In the genomic region with DNA sequence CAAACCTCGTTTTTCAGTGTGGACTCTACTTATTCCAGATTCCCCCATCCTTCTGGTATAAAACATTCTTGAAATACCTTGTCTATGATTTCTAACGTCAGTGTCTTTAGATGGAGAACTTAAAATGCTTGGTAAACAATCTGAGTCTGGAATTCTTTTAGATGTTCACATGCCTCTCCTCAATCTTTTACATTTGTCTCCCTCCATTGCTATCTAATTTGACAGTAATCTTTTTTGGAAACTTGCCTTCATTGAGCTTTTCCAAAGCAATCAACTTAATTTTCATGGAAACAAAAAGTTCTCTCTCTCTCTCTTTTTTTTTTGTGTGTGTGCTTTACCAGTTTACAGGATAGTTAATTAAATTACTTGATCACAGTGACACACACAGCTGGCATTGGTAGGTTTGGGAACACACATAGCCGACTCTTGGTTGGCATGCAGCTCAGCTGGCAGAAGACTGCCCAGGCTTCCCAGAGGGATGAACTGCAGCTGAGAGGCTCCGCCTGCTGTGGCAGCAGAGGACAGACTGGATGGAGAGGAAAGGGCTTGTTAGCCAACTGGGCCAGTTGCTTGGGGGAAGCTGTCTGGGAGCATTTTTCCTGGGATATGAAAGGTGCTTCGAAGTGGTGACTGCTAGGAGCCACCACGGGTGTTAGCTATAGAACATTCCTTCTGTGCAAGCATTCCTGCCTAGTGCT, we compare ENCODE assay signal across 10 cellular contexts.
DNase-seq lines count a peak whose midpoint lies in the region; TF ChIP-seq lines count a peak whose summit lies in the region.
"Had no signal": no experiment of that assay in that cellular context is flagged by ENCODE, and none has a peak within 500 bp of the region (broad histone marks: within the 10 kb centered on the region; RNA-seq: fewer than 3 reads in every experiment).

No MANE protein-coding gene starts in this region.

- no peak overlapping the region for H3K4me3 ChIP-seq in astrocyte of the cerebellum (ENCODE audit: low read depth, low read length)
- H3K4me3 ChIP-seq in testis, result no peak overlapping the region

- no peak for TF ChIP-seq POLR2A in testis (IDR thresholded peaks at IDR 0.05)

- intact Hi-C loops in testis (cut with DNase I; ENCODE audit: low total_unique reads), result no loop called here

- H3K9me3 ChIP-seq in testis, result no peaks in the 10 kb centered on the region

- in situ Hi-C loops in astrocyte of the cerebellum (cut with HindIII; ENCODE audit: low sequenced_read_pairs) (no loop called here), GM13976 (cut with MboI; ENCODE audit: low sequenced_read_pairs, unreplicated experiment) (no loop called here)

- 61 to 68% methylated on average over 6 of the region's 6 CpGs for WGBS in testis, 2 donors

- H3K36me3 ChIP-seq in testis (ENCODE audit: low read depth, missing control alignments), result no peaks in the 10 kb centered on the region

- no peak overlapping the region for H3K27ac ChIP-seq in testis

- no peaks in the 10 kb centered on the region for H3K27me3 ChIP-seq in testis

- no peaks in the 10 kb centered on the region for H3K4me1 ChIP-seq in testis

- TF ChIP-seq CTCF in astrocyte of the cerebellum (IDR thresholded peaks at IDR 0.05; ENCODE audit: low read depth, low read length, missing control alignments) (peak; percentile 11), testis (IDR thresholded peaks at IDR 0.05) (no peak), GM13976 (IDR thresholded peaks at IDR 0.05; ENCODE audit: borderline replicate concordance, control extremely low read depth, extremely low read depth, insufficient read depth, missing control alignments) (no peak)

- DNase-seq in NCI-H2196 (lab: John Stamatoyannopoulos, UW; ENCODE audit: unreplicated experiment) (peak; percentile 8), NCI-H2196 treated with DMSO at 0.1 percent for 48 hours (lab: John Stamatoyannopoulos, UW; ENCODE audit: unreplicated experiment) (no peak), astrocyte of the cerebellum (ENCODE audit: low read depth) (no peak), iPS-NIHi7 (ENCODE audit: extremely low spot score) (peak; percentile 34), testis (peak; percentile 43), SW480 (ENCODE audit: low spot score) (no peak), HuH-7 (ENCODE audit: low spot score) (no peak), GM13976 (ENCODE audit: low spot score) (no peak)
- DNase-seq: erythroblast; stimulated activated naive B cell treated with anti-CD40 and anti-IgM and Interleukin-4, amounts not matched to agents 10 μg/mL and 1 μg/mL and 100 μg/mL, for 72 hours had no signal

Comparison
In these comparisons a context has a peak if more than half of its experiments do, and no peak if none do; other contexts are left out.
1. DNase-seq: peak in NCI-H2196 (single experiment), iPS-NIHi7 (single experiment) and testis (single experiment); none in NCI-H2196 treated with DMSO at 0.1 percent for 48 hours (single experiment), astrocyte of the cerebellum (single experiment), SW480 (single experiment), HuH-7 (single experiment) and GM13976 (single experiment).